Comparison of ENCODE assay signal across 21 cellular contexts in genomic region chr10:110167149-110167548, GRCh38. TPM values are rescaled to one million over a fixed set of nuclear protein-coding genes. Genes with fewer than 3 reads are reported as not detected.
DNase-seq lines count a peak whose midpoint lies in the region; ATAC-seq and TF ChIP-seq lines count a peak whose summit lies in the region.
"Had no signal": no experiment of that assay in that cellular context is flagged by ENCODE, and none has a peak within 500 bp of the region (broad histone marks: within the 10 kb centered on the region; RNA-seq: fewer than 3 reads in every experiment).

No MANE protein-coding gene starts in this region.

- 96% methylated on average over 7 of the region's 7 CpGs for WGBS in esophagus muscularis mucosa
- WGBS in spleen, 5 donors = 83 to 94% (median 88%) methylated on average over 7 of the region's 7 CpGs

- no peak for ATAC-seq in activated CD8-positive, alpha-beta T cell treated with anti-CD3 and anti-CD28 coated beads, Interleukin-2, amount 10 ng/mL, durations not matched to agents 7 days and 5 days
- no peak for ATAC-seq in activated CD8-positive, alpha-beta T cell treated with anti-CD3 and anti-CD28 coated beads for 36 hours
- ATAC-seq in sciatic nerve = no peak
- ATAC-seq: CD8-positive, alpha-beta T cell; HCT116 had no signal

- peaks cover 16% of the 10 kb centered on the region for H3K4me1 Mint-ChIP-seq in activated CD8-positive, alpha-beta T cell treated with anti-CD3 and anti-CD28 coated beads, Interleukin-2, amount 10 ng/mL, durations not matched to agents 7 days and 5 days (ENCODE audit: low read depth)
- H3K4me1 Mint-ChIP-seq in activated CD8-positive, alpha-beta T cell treated with anti-CD3 and anti-CD28 coated beads for 36 hours (ENCODE audit: low read depth) = peaks cover 22% of the 10 kb centered on the region
- H3K4me1 Mint-ChIP-seq in type B pancreatic cell (ENCODE audit: unreplicated experiment) = peaks cover 36% of the 10 kb centered on the region

- POLR2A ChIA-PET in activated CD8-positive, alpha-beta T cell treated with anti-CD3 and anti-CD28 coated beads, Interleukin-2, amount 10 ng/mL, durations not matched to agents 7 days and 5 days (lab: Charles Lee) = no interaction called here
- POLR2A ChIA-PET in activated CD8-positive, alpha-beta T cell treated with anti-CD3 and anti-CD28 coated beads for 36 hours (lab: Charles Lee) = interaction anchor here (1.0 kb wide), 2 partner anchors 9 to 22 kb away, joined by 3 read pairs; no protein-coding TSS in a partner anchor

- TF ChIP-seq POLR2A in esophagus muscularis mucosa (IDR thresholded peaks at IDR 0.05; ENCODE audit: low read depth) (no peak), spleen (IDR thresholded peaks at IDR 0.05) (no peak)

- H3K27me3 Mint-ChIP-seq in activated CD8-positive, alpha-beta T cell treated with anti-CD3 and anti-CD28 coated beads, Interleukin-2, amount 10 ng/mL, durations not matched to agents 7 days and 5 days (ENCODE audit: low read depth) = peaks cover 76% of the 10 kb centered on the region
- H3K27me3 Mint-ChIP-seq in activated CD8-positive, alpha-beta T cell treated with anti-CD3 and anti-CD28 coated beads for 36 hours = peaks cover 80% of the 10 kb centered on the region
- H3K27me3 Mint-ChIP-seq in type B pancreatic cell = peaks cover 45% of the 10 kb centered on the region

- H3K4me3 ChIP-seq in esophagus muscularis mucosa (no peak overlapping the region), spleen (no peak overlapping the region)
- H3K4me3 ChIP-seq: BLaER1, GM23248 had no signal

- TF ChIP-seq CTCF in activated CD8-positive, alpha-beta T cell treated with anti-CD3 and anti-CD28 coated beads for 36 hours (IDR thresholded peaks at IDR 0.05) = no peak
- no peak for TF ChIP-seq CTCF in esophagus muscularis mucosa (IDR thresholded peaks at IDR 0.05)
- TF ChIP-seq CTCF in spleen (IDR thresholded peaks at IDR 0.05 in 8 of 11, conservative IDR thresholded peaks at IDR 0.05 in 3 of 11) = no peak
- TF ChIP-seq CTCF in type B pancreatic cell (conservative IDR thresholded peaks at IDR 0.05) = no peak

- H3K4me1 ChIP-seq in esophagus muscularis mucosa (peaks cover 14 to 24% (median 16%) of the 10 kb centered on the region in 4 donors), spleen (peaks cover 0 to 44% (median 28%) of the 10 kb centered on the region in 6 donors)

- no peaks in the 10 kb centered on the region for H3K36me3 Mint-ChIP-seq in activated CD8-positive, alpha-beta T cell treated with anti-CD3 and anti-CD28 coated beads, Interleukin-2, amount 10 ng/mL, durations not matched to agents 7 days and 5 days (ENCODE audit: low read depth)
- no peaks in the 10 kb centered on the region for H3K36me3 Mint-ChIP-seq in activated CD8-positive, alpha-beta T cell treated with anti-CD3 and anti-CD28 coated beads for 36 hours (ENCODE audit: low read depth)
- no peaks in the 10 kb centered on the region for H3K36me3 Mint-ChIP-seq in type B pancreatic cell
- H3K36me3 Mint-ChIP-seq: CD4-positive, CD25-positive, alpha-beta regulatory T cell; CD8-positive, alpha-beta T cell had no signal

- no peaks in the 10 kb centered on the region for H3K9me3 Mint-ChIP-seq in activated CD8-positive, alpha-beta T cell treated with anti-CD3 and anti-CD28 coated beads, Interleukin-2, amount 10 ng/mL, durations not matched to agents 7 days and 5 days (ENCODE audit: insufficient read depth)
- H3K9me3 Mint-ChIP-seq in activated CD8-positive, alpha-beta T cell treated with anti-CD3 and anti-CD28 coated beads for 36 hours = no peaks in the 10 kb centered on the region
- no peaks in the 10 kb centered on the region for H3K9me3 Mint-ChIP-seq in type B pancreatic cell
- H3K9me3 Mint-ChIP-seq: CD8-positive, alpha-beta T cell; HFFc6 had no signal

- no peak overlapping the region for H3K4me3 Mint-ChIP-seq in activated CD8-positive, alpha-beta T cell treated with anti-CD3 and anti-CD28 coated beads, Interleukin-2, amount 10 ng/mL, durations not matched to agents 7 days and 5 days
- H3K4me3 Mint-ChIP-seq in activated CD8-positive, alpha-beta T cell treated with anti-CD3 and anti-CD28 coated beads for 36 hours = no peak overlapping the region
- H3K4me3 Mint-ChIP-seq in type B pancreatic cell = no peak overlapping the region
- H3K4me3 Mint-ChIP-seq: B cell; CD4-positive, CD25-positive, alpha-beta regulatory T cell; CD8-positive, alpha-beta T cell; HFFc6 had no signal

- CTCF ChIA-PET in activated CD8-positive, alpha-beta T cell treated with anti-CD3 and anti-CD28 coated beads, Interleukin-2, amount 10 ng/mL, durations not matched to agents 7 days and 5 days (lab: Charles Lee) = interaction anchor here (1.3 kb wide), 1 partner anchor 10 kb away, joined by 3 read pairs; no protein-coding TSS in a partner anchor
- CTCF ChIA-PET in activated CD8-positive, alpha-beta T cell treated with anti-CD3 and anti-CD28 coated beads for 36 hours (lab: Charles Lee) = interaction anchor here (1.5 kb wide), 1 partner anchor 112 kb away, joined by 5 read pairs; no protein-coding TSS in a partner anchor

- H3K36me3 ChIP-seq in esophagus muscularis mucosa (no peaks in the 10 kb centered on the region), spleen (no peaks in the 10 kb centered on the region)
- H3K36me3 ChIP-seq: BLaER1 had no signal

- H3K27ac Mint-ChIP-seq in activated CD8-positive, alpha-beta T cell treated with anti-CD3 and anti-CD28 coated beads, Interleukin-2, amount 10 ng/mL, durations not matched to agents 7 days and 5 days = no peak overlapping the region
- no peak overlapping the region for H3K27ac Mint-ChIP-seq in activated CD8-positive, alpha-beta T cell treated with anti-CD3 and anti-CD28 coated beads for 36 hours
- H3K27ac Mint-ChIP-seq in type B pancreatic cell = no peak overlapping the region
- H3K27ac Mint-ChIP-seq: B cell; CD4-positive, CD25-positive, alpha-beta regulatory T cell; CD8-positive, alpha-beta T cell; HFFc6 had no signal

- peaks cover 0 to 51% (median 8%) of the 10 kb centered on the region in 4 donors for H3K27me3 ChIP-seq in esophagus muscularis mucosa
- H3K27me3 ChIP-seq in spleen (replicated peaks in 1 of 7) = peaks cover 0 to 98% (median 59%) of the 10 kb centered on the region in 7 donors

- no peaks in the 10 kb centered on the region for H3K9me3 ChIP-seq in esophagus muscularis mucosa
- H3K9me3 ChIP-seq in spleen = no peaks in the 10 kb centered on the region
- H3K9me3 ChIP-seq: BLaER1, Caco-2 had no signal

- TF ChIP-seq EP300 in esophagus muscularis mucosa (IDR thresholded peaks at IDR 0.05) = no peak

- H3K27ac ChIP-seq in esophagus muscularis mucosa (replicated peaks in 1 of 4) (no peak overlapping the region), spleen (no peak overlapping the region)
- H3K27ac ChIP-seq: 22Rv1, BLaER1, C4-2B, GM23248 had no signal

- intact Hi-C loops in activated CD8-positive, alpha-beta T cell treated with anti-CD3 and anti-CD28 coated beads for 36 hours (cut with micrococcal nuclease) = no loop called here
- intact Hi-C loops in esophagus muscularis mucosa (cut with DNase I) = no loop called here
- intact Hi-C loops in spleen (cut with DNase I; ENCODE audit: low total_unique reads) = no loop called here
- intact Hi-C loops in sciatic nerve (cut with DNase I) = no loop called here

- DNase-seq in activated CD8-positive, alpha-beta T cell treated with anti-CD3 and anti-CD28 coated beads, Interleukin-2, amount 10 ng/mL, durations not matched to agents 7 days and 5 days = peak; percentile 2
- DNase-seq in activated CD8-positive, alpha-beta T cell treated with anti-CD3 and anti-CD28 coated beads for 36 hours = no peak
- DNase-seq in esophagus muscularis mucosa (ENCODE audit: extremely low spot score) = peak; percentile 53
- peak; percentile 16 for DNase-seq in spleen
- DNase-seq in type B pancreatic cell (ENCODE audit: extremely low spot score, unreplicated experiment) = peak; percentile 31
- DNase-seq in sciatic nerve (ENCODE audit: low spot score) = no peak
- no peak for DNase-seq in glomerular visceral epithelial cell (ENCODE audit: extremely low spot score)
- DNase-seq in NCI-H2081 treated with DMSO at 0.1 percent for 48 hours (lab: John Stamatoyannopoulos, UW) = no peak
- DNase-seq: Caco-2; CD4-positive, CD25-positive, alpha-beta regulatory T cell; DMS153; DND-41; GM23248; H7; HFFc6 had no signal

RNA-seq across cellular contexts. Expression of gene MXI1, which starts 40.3 kb away (rescaled TPM):
- 10 to 100 TPM; 11.3 to 12.3 TPM for total RNA-seq in activated CD8-positive, alpha-beta T cell treated with anti-CD3 and anti-CD28 coated beads, Interleukin-2, amount 10 ng/mL, durations not matched to agents 7 days and 5 days
- total RNA-seq in activated CD8-positive, alpha-beta T cell treated with anti-CD3 and anti-CD28 coated beads for 36 hours = 10 to 100 TPM; 47.9 to 48.2 TPM
- total RNA-seq in esophagus muscularis mucosa (100 to 1,000 TPM; 198 to 292 (median 226) TPM), spleen (10 to 100 TPM; 10.6 to 49.4 (median 20.7) TPM), type B pancreatic cell (ENCODE audit: low replicate concordance) (17.8 and 34.7 TPM in 2 replicates), sciatic nerve (72.2 TPM)
- polyA plus RNA-seq in spleen = 1 to 10 TPM; 6.8 to 9.8 (median 8.8) TPM

Comparison
In these comparisons a context has a peak if more than half of its experiments do, and no peak if none do; other contexts are left out.
1. DNase-seq: peak in activated CD8-positive, alpha-beta T cell treated with anti-CD3 and anti-CD28 coated beads, Interleukin-2, amount 10 ng/mL, durations not matched to agents 7 days and 5 days (single experiment), esophagus muscularis mucosa (single experiment), spleen (single experiment) and type B pancreatic cell (single experiment); none in activated CD8-positive, alpha-beta T cell treated with anti-CD3 and anti-CD28 coated beads for 36 hours (single experiment), sciatic nerve (single experiment), glomerular visceral epithelial cell (single experiment) and NCI-H2081 treated with DMSO at 0.1 percent for 48 hours (single experiment).